Comparison of ENCODE assay signal across 1 cellular context in the genomic region with DNA sequence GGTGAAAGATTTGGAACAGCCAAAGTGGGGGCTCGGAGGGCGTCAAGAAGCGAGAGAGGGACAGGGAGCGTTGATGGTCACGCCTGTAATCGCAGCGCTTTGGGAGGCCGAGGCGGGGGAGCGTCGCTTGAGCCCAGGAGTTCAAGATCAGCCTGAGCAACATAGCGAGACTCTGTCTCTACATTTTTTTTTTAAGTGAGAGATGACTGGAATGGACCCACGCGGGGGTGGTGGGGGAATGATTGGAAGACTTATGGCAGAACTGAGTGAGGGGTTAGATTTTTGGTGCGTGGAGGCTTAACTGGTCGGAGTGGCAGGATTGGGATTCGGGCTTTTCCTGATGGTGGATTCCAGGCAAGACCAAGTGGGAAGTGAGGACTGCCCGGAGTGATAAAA.
TF ChIP-seq lines count a peak whose summit lies in the region.

No MANE protein-coding gene starts in this region.

TF ChIP-seq in HepG2, 621 proteins besides CTCF, POLR2A, EP300 and RAD21 (continued from another document and continues in another):
- TF ChIP-seq MAFG (CRISPR knock-in tag; IDR thresholded peaks at IDR 0.05) (no peak), NFIC (IDR thresholded peaks at IDR 0.05; ENCODE audit: low read length) (no peak), ZFP91 (CRISPR knock-in tag; IDR thresholded peaks at IDR 0.05; ENCODE audit: borderline replicate concordance) (no peak), NR2C2 (CRISPR knock-in tag; IDR thresholded peaks at IDR 0.05; ENCODE audit: borderline replicate concordance) (no peak), ZFP82 (CRISPR knock-in tag; IDR thresholded peaks at IDR 0.05; ENCODE audit: borderline replicate concordance) (no peak; the same call in 1 of the 2 replicates), FOXJ3 (CRISPR knock-in tag; IDR thresholded peaks at IDR 0.05; ENCODE audit: borderline replicate concordance) (no peak), SCMH1 (CRISPR knock-in tag; IDR thresholded peaks at IDR 0.05; ENCODE audit: borderline replicate concordance) (no peak), TFAP4 (IDR thresholded peaks at IDR 0.05; ENCODE audit: borderline replicate concordance, low read depth) (no peak), AKAP8 (CRISPR knock-in tag; IDR thresholded peaks at IDR 0.05) (no peak), CEBPB (IDR thresholded peaks at IDR 0.05; ENCODE audit: borderline replicate concordance, low read depth, low read length) (no peak), ZSCAN31 (CRISPR knock-in tag; IDR thresholded peaks at IDR 0.05; ENCODE audit: low read depth) (no peak), IKZF1 (IDR thresholded peaks at IDR 0.05) (no peak), KMT2B (CRISPR knock-in tag; IDR thresholded peaks at IDR 0.05) (no peak), ZNF556 (CRISPR knock-in tag; IDR thresholded peaks at IDR 0.05; ENCODE audit: borderline replicate concordance) (0 out of 2 replicates have a peak, but pooled peaks have one; percentile 21), NCOA5 (CRISPR knock-in tag; IDR thresholded peaks at IDR 0.05) (no peak), HINFP (CRISPR knock-in tag; IDR thresholded peaks at IDR 0.05; ENCODE audit: low read depth) (peak; percentile 3; the same call in 1 of the 2 replicates), DZIP1 (CRISPR knock-in tag; IDR thresholded peaks at IDR 0.05) (no peak), MIER3 (CRISPR knock-in tag; IDR thresholded peaks at IDR 0.05; ENCODE audit: borderline replicate concordance) (no peak), CCAR2 (optimal IDR thresholded peaks at IDR 0.05; ENCODE audit: low read depth, low read length) (no peak), KLF16 (CRISPR knock-in tag; IDR thresholded peaks at IDR 0.05) (no peak), AKNA (CRISPR knock-in tag; IDR thresholded peaks at IDR 0.05; ENCODE audit: borderline replicate concordance) (0 out of 2 replicates have a peak, but pooled peaks have one; percentile 13), ZFP37 (CRISPR knock-in tag; IDR thresholded peaks at IDR 0.05; ENCODE audit: borderline replicate concordance) (no peak), FOXP1 (IDR thresholded peaks at IDR 0.05) (no peak), FOXP1 (CRISPR knock-in tag; IDR thresholded peaks at IDR 0.05) (no peak)
- TF ChIP-seq, protein P1, sequence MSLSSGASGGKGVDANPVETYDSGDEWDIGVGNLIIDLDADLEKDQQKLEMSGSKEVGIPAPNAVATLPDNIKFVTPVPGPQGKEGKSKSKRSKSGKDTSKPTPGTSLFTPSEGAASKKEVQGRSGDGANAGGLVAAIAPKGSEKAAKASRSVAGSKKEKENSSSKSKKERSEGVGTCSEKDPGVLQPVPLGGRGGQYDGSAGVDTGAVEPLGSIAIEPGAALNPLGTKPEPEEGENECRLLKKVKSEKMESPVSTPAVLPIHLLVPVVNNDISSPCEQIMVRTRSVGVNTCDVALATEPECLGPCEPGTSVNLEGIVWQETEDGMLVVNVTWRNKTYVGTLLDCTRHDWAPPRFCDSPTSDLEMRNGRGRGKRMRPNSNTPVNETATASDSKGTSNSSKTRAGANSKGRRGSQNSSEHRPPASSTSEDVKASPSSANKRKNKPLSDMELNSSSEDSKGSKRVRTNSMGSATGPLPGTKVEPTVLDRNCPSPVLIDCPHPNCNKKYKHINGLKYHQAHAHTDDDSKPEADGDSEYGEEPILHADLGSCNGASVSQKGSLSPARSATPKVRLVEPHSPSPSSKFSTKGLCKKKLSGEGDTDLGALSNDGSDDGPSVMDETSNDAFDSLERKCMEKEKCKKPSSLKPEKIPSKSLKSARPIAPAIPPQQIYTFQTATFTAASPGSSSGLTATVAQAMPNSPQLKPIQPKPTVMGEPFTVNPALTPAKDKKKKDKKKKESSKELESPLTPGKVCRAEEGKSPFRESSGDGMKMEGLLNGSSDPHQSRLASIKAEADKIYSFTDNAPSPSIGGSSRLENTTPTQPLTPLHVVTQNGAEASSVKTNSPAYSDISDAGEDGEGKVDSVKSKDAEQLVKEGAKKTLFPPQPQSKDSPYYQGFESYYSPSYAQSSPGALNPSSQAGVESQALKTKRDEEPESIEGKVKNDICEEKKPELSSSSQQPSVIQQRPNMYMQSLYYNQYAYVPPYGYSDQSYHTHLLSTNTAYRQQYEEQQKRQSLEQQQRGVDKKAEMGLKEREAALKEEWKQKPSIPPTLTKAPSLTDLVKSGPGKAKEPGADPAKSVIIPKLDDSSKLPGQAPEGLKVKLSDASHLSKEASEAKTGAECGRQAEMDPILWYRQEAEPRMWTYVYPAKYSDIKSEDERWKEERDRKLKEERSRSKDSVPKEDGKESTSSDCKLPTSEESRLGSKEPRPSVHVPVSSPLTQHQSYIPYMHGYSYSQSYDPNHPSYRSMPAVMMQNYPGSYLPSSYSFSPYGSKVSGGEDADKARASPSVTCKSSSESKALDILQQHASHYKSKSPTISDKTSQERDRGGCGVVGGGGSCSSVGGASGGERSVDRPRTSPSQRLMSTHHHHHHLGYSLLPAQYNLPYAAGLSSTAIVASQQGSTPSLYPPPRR (CRISPR knock-in tag; IDR thresholded peaks at IDR 0.05; ENCODE audit: borderline replicate concordance): no peak
- TF ChIP-seq, protein P2, sequence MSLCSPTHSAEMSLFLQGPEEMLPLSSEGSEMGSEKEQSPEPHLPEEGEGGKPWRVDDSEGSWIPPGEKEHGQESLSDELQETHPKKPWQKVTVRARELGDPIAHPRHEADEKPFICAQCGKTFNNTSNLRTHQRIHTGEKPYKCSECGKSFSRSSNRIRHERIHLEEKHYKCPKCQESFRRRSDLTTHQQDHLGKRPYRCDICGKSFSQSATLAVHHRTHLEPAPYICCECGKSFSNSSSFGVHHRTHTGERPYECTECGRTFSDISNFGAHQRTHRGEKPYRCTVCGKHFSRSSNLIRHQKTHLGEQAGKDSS (CRISPR knock-in tag; IDR thresholded peaks at IDR 0.05; ENCODE audit: borderline replicate concordance, low read depth): 0 out of 2 replicates have a peak, but pooled peaks have one; percentile 1
- TF ChIP-seq, protein P3, sequence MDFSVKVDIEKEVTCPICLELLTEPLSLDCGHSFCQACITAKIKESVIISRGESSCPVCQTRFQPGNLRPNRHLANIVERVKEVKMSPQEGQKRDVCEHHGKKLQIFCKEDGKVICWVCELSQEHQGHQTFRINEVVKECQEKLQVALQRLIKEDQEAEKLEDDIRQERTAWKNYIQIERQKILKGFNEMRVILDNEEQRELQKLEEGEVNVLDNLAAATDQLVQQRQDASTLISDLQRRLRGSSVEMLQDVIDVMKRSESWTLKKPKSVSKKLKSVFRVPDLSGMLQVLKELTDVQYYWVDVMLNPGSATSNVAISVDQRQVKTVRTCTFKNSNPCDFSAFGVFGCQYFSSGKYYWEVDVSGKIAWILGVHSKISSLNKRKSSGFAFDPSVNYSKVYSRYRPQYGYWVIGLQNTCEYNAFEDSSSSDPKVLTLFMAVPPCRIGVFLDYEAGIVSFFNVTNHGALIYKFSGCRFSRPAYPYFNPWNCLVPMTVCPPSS (IDR thresholded peaks at IDR 0.05): no peak
- TF ChIP-seq, protein P4, sequence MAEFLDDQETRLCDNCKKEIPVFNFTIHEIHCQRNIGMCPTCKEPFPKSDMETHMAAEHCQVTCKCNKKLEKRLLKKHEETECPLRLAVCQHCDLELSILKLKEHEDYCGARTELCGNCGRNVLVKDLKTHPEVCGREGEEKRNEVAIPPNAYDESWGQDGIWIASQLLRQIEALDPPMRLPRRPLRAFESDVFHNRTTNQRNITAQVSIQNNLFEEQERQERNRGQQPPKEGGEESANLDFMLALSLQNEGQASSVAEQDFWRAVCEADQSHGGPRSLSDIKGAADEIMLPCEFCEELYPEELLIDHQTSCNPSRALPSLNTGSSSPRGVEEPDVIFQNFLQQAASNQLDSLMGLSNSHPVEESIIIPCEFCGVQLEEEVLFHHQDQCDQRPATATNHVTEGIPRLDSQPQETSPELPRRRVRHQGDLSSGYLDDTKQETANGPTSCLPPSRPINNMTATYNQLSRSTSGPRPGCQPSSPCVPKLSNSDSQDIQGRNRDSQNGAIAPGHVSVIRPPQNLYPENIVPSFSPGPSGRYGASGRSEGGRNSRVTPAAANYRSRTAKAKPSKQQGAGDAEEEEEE (CRISPR knock-in tag; IDR thresholded peaks at IDR 0.05; ENCODE audit: borderline replicate concordance): 0 out of 2 replicates have a peak, but pooled peaks have one; percentile 8
- TF ChIP-seq, protein P5, sequence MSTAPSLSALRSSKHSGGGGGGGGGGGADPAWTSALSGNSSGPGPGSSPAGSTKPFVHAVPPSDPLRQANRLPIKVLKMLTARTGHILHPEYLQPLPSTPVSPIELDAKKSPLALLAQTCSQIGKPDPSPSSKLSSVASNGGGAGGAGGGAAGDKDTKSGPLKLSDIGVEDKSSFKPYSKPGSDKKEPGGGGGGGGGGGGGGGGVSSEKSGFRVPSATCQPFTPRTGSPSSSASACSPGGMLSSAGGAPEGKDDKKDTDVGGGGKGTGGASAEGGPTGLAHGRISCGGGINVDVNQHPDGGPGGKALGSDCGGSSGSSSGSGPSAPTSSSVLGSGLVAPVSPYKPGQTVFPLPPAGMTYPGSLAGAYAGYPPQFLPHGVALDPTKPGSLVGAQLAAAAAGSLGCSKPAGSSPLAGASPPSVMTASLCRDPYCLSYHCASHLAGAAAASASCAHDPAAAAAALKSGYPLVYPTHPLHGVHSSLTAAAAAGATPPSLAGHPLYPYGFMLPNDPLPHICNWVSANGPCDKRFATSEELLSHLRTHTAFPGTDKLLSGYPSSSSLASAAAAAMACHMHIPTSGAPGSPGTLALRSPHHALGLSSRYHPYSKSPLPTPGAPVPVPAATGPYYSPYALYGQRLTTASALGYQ (CRISPR knock-in tag; IDR thresholded peaks at IDR 0.05): no peak; the same call in 1 of the 2 replicates
